3 cellular contexts compared by ENCODE assay signal in the genomic region with DNA sequence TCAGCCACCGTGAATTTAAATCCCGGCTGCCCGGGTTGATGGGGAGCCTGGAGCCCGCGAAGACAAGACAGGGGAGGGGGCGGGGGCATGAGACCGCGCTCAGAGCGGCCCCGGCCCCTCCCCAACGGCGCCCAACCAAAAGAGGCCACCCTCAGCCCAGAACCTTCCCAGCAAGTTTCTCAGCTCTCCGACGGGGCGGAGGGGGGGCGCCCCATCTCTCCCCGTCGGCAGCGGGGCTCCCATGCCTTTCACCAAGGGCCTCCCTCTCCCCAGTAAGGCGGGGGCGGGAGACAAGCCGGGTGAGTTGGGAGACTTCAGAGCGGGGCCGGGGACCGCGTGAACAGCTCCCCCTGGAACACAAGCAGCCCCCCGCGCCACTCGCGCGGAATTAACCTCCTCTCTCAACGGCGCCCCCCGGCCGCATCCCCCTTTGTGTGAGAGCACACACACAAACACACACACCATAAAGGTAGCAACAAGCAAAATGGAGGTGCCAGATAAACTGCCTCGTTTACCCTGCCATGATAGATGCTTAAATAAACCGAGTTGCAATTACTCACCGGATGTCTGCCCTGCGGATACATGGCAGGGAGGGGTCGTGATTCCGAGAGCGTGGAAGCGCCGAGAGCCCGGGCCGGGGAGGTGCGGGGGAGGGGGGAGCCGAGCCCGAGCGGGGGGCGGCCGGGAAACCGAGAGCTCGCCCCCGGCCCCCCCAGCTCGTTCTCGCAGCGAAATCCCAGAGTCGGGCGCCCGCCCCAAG.
TF ChIP-seq lines count a peak whose summit lies in the region.

No MANE protein-coding gene starts in this region.

TF ChIP-seq in SK-N-SH, 30 proteins besides CTCF, POLR2A, EP300 and RAD21 (continued from another document):
- TF ChIP-seq, protein P1, sequence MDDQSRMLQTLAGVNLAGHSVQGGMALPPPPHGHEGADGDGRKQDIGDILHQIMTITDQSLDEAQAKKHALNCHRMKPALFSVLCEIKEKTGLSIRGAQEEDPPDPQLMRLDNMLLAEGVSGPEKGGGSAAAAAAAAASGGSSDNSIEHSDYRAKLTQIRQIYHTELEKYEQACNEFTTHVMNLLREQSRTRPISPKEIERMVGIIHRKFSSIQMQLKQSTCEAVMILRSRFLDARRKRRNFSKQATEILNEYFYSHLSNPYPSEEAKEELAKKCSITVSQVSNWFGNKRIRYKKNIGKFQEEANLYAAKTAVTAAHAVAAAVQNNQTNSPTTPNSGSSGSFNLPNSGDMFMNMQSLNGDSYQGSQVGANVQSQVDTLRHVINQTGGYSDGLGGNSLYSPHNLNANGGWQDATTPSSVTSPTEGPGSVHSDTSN (IDR thresholded peaks at IDR 0.05) = 0 out of 2 replicates have a peak, but pooled peaks have one; percentile 15

TF ChIP-seq in SK-N-SH treated with all-trans-retinoic acid at 6 μM for 48 hours, 23 proteins besides CTCF, POLR2A, EP300 and RAD21 (continued from another document):
- TF ChIP-seq ZFP30 (CRISPR knock-in tag; IDR thresholded peaks at IDR 0.05) (no peak), ZFP3 (CRISPR knock-in tag; IDR thresholded peaks at IDR 0.05) (no peak), ISL1 (CRISPR knock-in tag; IDR thresholded peaks at IDR 0.05) (no peak), OSR1 (CRISPR knock-in tag; IDR thresholded peaks at IDR 0.05) (no peak), ESRRG (CRISPR knock-in tag; IDR thresholded peaks at IDR 0.05) (no peak), GLIS3 (CRISPR knock-in tag; IDR thresholded peaks at IDR 0.05) (no peak), PPARA (CRISPR knock-in tag; IDR thresholded peaks at IDR 0.05; ENCODE audit: borderline replicate concordance) (no peak), TCF4 (CRISPR knock-in tag; IDR thresholded peaks at IDR 0.05; ENCODE audit: borderline replicate concordance) (no peak)
- TF ChIP-seq, protein P2, sequence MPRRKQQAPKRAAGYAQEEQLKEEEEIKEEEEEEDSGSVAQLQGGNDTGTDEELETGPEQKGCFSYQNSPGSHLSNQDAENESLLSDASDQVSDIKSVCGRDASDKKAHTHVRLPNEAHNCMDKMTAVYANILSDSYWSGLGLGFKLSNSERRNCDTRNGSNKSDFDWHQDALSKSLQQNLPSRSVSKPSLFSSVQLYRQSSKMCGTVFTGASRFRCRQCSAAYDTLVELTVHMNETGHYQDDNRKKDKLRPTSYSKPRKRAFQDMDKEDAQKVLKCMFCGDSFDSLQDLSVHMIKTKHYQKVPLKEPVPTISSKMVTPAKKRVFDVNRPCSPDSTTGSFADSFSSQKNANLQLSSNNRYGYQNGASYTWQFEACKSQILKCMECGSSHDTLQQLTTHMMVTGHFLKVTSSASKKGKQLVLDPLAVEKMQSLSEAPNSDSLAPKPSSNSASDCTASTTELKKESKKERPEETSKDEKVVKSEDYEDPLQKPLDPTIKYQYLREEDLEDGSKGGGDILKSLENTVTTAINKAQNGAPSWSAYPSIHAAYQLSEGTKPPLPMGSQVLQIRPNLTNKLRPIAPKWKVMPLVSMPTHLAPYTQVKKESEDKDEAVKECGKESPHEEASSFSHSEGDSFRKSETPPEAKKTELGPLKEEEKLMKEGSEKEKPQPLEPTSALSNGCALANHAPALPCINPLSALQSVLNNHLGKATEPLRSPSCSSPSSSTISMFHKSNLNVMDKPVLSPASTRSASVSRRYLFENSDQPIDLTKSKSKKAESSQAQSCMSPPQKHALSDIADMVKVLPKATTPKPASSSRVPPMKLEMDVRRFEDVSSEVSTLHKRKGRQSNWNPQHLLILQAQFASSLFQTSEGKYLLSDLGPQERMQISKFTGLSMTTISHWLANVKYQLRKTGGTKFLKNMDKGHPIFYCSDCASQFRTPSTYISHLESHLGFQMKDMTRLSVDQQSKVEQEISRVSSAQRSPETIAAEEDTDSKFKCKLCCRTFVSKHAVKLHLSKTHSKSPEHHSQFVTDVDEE (CRISPR knock-in tag; IDR thresholded peaks at IDR 0.05) = no peak
- TF ChIP-seq, protein P3, sequence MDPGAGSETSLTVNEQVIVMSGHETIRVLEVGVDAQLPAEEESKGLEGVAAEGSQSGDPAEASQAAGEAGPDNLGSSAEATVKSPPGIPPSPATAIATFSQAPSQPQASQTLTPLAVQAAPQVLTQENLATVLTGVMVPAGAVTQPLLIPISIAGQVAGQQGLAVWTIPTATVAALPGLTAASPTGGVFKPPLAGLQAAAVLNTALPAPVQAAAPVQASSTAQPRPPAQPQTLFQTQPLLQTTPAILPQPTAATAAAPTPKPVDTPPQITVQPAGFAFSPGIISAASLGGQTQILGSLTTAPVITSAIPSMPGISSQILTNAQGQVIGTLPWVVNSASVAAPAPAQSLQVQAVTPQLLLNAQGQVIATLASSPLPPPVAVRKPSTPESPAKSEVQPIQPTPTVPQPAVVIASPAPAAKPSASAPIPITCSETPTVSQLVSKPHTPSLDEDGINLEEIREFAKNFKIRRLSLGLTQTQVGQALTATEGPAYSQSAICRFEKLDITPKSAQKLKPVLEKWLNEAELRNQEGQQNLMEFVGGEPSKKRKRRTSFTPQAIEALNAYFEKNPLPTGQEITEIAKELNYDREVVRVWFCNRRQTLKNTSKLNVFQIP (CRISPR knock-in tag; IDR thresholded peaks at IDR 0.05; ENCODE audit: borderline replicate concordance, low read depth) = no peak
- TF ChIP-seq, protein P4, sequence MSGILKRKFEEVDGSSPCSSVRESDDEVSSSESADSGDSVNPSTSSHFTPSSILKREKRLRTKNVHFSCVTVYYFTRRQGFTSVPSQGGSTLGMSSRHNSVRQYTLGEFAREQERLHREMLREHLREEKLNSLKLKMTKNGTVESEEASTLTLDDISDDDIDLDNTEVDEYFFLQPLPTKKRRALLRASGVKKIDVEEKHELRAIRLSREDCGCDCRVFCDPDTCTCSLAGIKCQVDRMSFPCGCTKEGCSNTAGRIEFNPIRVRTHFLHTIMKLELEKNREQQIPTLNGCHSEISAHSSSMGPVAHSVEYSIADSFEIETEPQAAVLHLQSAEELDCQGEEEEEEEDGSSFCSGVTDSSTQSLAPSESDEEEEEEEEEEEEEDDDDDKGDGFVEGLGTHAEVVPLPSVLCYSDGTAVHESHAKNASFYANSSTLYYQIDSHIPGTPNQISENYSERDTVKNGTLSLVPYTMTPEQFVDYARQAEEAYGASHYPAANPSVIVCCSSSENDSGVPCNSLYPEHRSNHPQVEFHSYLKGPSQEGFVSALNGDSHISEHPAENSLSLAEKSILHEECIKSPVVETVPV (CRISPR knock-in tag; IDR thresholded peaks at IDR 0.05) = no peak

TF ChIP-seq in PFSK-1, 5 proteins besides CTCF, POLR2A, EP300 and RAD21 (continued from another document):
- TF ChIP-seq, protein P5, sequence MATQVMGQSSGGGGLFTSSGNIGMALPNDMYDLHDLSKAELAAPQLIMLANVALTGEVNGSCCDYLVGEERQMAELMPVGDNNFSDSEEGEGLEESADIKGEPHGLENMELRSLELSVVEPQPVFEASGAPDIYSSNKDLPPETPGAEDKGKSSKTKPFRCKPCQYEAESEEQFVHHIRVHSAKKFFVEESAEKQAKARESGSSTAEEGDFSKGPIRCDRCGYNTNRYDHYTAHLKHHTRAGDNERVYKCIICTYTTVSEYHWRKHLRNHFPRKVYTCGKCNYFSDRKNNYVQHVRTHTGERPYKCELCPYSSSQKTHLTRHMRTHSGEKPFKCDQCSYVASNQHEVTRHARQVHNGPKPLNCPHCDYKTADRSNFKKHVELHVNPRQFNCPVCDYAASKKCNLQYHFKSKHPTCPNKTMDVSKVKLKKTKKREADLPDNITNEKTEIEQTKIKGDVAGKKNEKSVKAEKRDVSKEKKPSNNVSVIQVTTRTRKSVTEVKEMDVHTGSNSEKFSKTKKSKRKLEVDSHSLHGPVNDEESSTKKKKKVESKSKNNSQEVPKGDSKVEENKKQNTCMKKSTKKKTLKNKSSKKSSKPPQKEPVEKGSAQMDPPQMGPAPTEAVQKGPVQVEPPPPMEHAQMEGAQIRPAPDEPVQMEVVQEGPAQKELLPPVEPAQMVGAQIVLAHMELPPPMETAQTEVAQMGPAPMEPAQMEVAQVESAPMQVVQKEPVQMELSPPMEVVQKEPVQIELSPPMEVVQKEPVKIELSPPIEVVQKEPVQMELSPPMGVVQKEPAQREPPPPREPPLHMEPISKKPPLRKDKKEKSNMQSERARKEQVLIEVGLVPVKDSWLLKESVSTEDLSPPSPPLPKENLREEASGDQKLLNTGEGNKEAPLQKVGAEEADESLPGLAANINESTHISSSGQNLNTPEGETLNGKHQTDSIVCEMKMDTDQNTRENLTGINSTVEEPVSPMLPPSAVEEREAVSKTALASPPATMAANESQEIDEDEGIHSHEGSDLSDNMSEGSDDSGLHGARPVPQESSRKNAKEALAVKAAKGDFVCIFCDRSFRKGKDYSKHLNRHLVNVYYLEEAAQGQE (IDR thresholded peaks at IDR 0.05; ENCODE audit: insufficient read depth in 1 of 2, low read depth in 2 of 2, low read length in 2 of 2) = no peak
- TF ChIP-seq POLR2AphosphoS5 (IDR thresholded peaks at IDR 0.05; ENCODE audit: low read depth, low read length) (0 out of 2 replicates have a peak, but pooled peaks have one; percentile 33), TAF1 (IDR thresholded peaks at IDR 0.05; ENCODE audit: borderline replicate concordance, insufficient read depth, low read length) (peak; percentile 45; the same call in 1 of the 2 replicates)
